ENCODE assay signal across 8 cellular contexts in genomic region chr13:19864018-19864338, GRCh38. TPM values are rescaled to one million over a fixed set of nuclear protein-coding genes. Genes with fewer than 3 reads are reported as not detected.
A peak's percentile ranks its signal among the peaks of the same experiment; 100 is the strongest.
DNase-seq lines count a peak whose midpoint lies in the region; ATAC-seq lines count a peak whose summit lies in the region.

No MANE protein-coding gene starts in this region.

- H3K36me3 Mint-ChIP-seq in stimulated activated effector memory CD8-positive, alpha-beta T cell treated with anti-CD3 and anti-CD28 coated beads, Interleukin-12 subunit alpha, Interleukin-12 subunit beta, amount 100 ng/mL, for 72 hours, result peaks cover 25% of the 10 kb centered on the region

- peak overlapping the region; percentile 91 for H3K4me3 Mint-ChIP-seq in stimulated activated effector memory CD8-positive, alpha-beta T cell treated with anti-CD3 and anti-CD28 coated beads, Interleukin-12 subunit alpha, Interleukin-12 subunit beta, amount 100 ng/mL, for 72 hours

- H3K4me1 Mint-ChIP-seq in stimulated activated effector memory CD8-positive, alpha-beta T cell treated with anti-CD3 and anti-CD28 coated beads, Interleukin-12 subunit alpha, Interleukin-12 subunit beta, amount 100 ng/mL, for 72 hours, result peaks cover 33% of the 10 kb centered on the region

- no peaks in the 10 kb centered on the region for H3K9me3 Mint-ChIP-seq in stimulated activated effector memory CD8-positive, alpha-beta T cell treated with anti-CD3 and anti-CD28 coated beads, Interleukin-12 subunit alpha, Interleukin-12 subunit beta, amount 100 ng/mL, for 72 hours

- peak; percentile 46 to 52 for DNase-seq in SHP77 (lab: John Stamatoyannopoulos, UW)
- no peak for DNase-seq in SHP77 treated with DMSO at 0.1 percent for 48 hours (lab: John Stamatoyannopoulos, UW)
- DNase-seq in NCI-H146 treated with DMSO at 0.1 percent for 48 hours (lab: John Stamatoyannopoulos, UW; ENCODE audit: unreplicated experiment), result peak; percentile 19
- DNase-seq in activated CD4-positive, alpha-beta T cell treated with anti-CD3 and anti-CD28 coated beads for 24 hours (ENCODE audit: low read depth in 2 of 2), result peak; percentile 23 to 44
- peak; percentile 41 for DNase-seq in effector CD4-positive, alpha-beta T cell
- peak; percentile 92 for DNase-seq in mesenteric fat pad (ENCODE audit: low spot score)
- DNase-seq in stimulated activated effector memory CD8-positive, alpha-beta T cell treated with anti-CD3 and anti-CD28 coated beads, Interleukin-12 subunit alpha, Interleukin-12 subunit beta, amount 100 ng/mL, for 72 hours (ENCODE audit: low spot score in 2 of 2), result no peak

- ATAC-seq in HG02588 (IDR thresholded peaks at IDR 0.05; ENCODE audit: unreplicated experiment), result peak; percentile 29
- peak; percentile 56 for ATAC-seq in stimulated activated effector memory CD8-positive, alpha-beta T cell treated with anti-CD3 and anti-CD28 coated beads, Interleukin-12 subunit alpha, Interleukin-12 subunit beta, amount 100 ng/mL, for 72 hours

- H3K27ac Mint-ChIP-seq in stimulated activated effector memory CD8-positive, alpha-beta T cell treated with anti-CD3 and anti-CD28 coated beads, Interleukin-12 subunit alpha, Interleukin-12 subunit beta, amount 100 ng/mL, for 72 hours, result peak overlapping the region; percentile 93

RNA-seq across cellular contexts. Expression of gene ZMYM5, which starts 0.5 kb away (rescaled TPM):
- total RNA-seq in mesenteric fat pad, result 18.6 TPM

Comparison
In these comparisons a context has a peak if more than half of its experiments do, and no peak if none do; other contexts are left out.
1. DNase-seq: peak in SHP77 (2 of 2), NCI-H146 treated with DMSO at 0.1 percent for 48 hours (single experiment), activated CD4-positive, alpha-beta T cell treated with anti-CD3 and anti-CD28 coated beads for 24 hours (2 of 2), effector CD4-positive, alpha-beta T cell (single experiment) and mesenteric fat pad (single experiment); none in SHP77 treated with DMSO at 0.1 percent for 48 hours (single experiment) and stimulated activated effector memory CD8-positive, alpha-beta T cell treated with anti-CD3 and anti-CD28 coated beads, Interleukin-12 subunit alpha, Interleukin-12 subunit beta, amount 100 ng/mL, for 72 hours (0 of 2).